In the genomic region with DNA sequence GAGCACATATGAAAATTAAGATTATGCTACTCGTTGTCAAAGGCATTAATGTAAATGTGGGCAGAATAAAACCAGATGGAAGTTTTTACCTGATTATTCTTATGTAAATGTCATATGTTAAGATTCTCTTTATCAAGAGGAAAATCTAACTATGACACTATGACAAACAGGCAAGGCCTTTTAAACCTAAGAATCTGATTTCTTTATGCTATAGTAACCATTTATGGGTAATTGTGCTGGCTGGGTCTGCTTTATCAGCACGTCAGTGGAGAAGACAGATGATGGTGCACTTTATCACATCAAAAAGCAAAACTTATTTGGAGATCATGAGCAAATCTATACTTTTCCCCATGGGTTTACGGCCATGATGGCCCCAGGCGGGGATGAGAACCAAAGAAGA, we compare ENCODE assay signal across 25 cellular contexts.
"Had no signal": no experiment of that assay in that cellular context is flagged by ENCODE, and none has a peak within 500 bp of the region (broad histone marks: within the 10 kb centered on the region; RNA-seq: fewer than 3 reads in every experiment).

No MANE protein-coding gene starts in this region.

- H3K9me3 ChIP-seq: colonic mucosa, esophagus muscularis mucosa, esophagus squamous epithelium, gastrocnemius medialis, gastroesophageal sphincter had no signal

- H3K4me1 ChIP-seq: colonic mucosa, esophagus muscularis mucosa, esophagus squamous epithelium, foreskin keratinocyte, gastrocnemius medialis, gastroesophageal sphincter, heart left ventricle, heart right ventricle had no signal

- ATAC-seq: effector memory CD8-positive, alpha-beta T cell; esophagus mucosa; foreskin keratinocyte; gastrocnemius medialis; gastroesophageal sphincter; heart left ventricle; heart right ventricle had no signal

- H3K4me3 ChIP-seq: colonic mucosa, coronary artery, dorsolateral prefrontal cortex, esophagus muscularis mucosa, esophagus squamous epithelium, gastrocnemius medialis, gastroesophageal sphincter, heart left ventricle, heart right ventricle, hepatocyte had no signal

- H3K4me2 ChIP-seq: hepatocyte had no signal

- H2AFZ ChIP-seq: hepatocyte had no signal

- DNase-seq: colonic mucosa; cortex of kidney; dermis blood vessel endothelial cell; dorsolateral prefrontal cortex; effector CD4-positive, alpha-beta T cell; effector CD8-positive, alpha-beta T cell; effector memory CD4-positive, alpha-beta T cell; effector memory CD8-positive, alpha-beta T cell; endodermal cell; erythroblast; esophagus squamous epithelium; foreskin fibroblast; foreskin keratinocyte; foreskin melanocyte; gastrocnemius medialis; glutamatergic neuron; head of caudate nucleus; heart right ventricle had no signal

- H3K36me3 ChIP-seq: colonic mucosa, esophagus muscularis mucosa, esophagus squamous epithelium, gastrocnemius medialis, gastroesophageal sphincter, heart left ventricle, heart right ventricle had no signal

- H3K27ac ChIP-seq: colonic mucosa, coronary artery, dorsolateral prefrontal cortex, epithelial cell of prostate, esophagus muscularis mucosa, esophagus squamous epithelium, foreskin keratinocyte, gastrocnemius medialis, gastroesophageal sphincter, heart left ventricle, heart right ventricle, hepatocyte had no signal

- H3K79me2 ChIP-seq: hepatocyte had no signal

- H3K27me3 ChIP-seq: colonic mucosa, esophagus muscularis mucosa, esophagus squamous epithelium, foreskin keratinocyte, gastrocnemius medialis, gastroesophageal sphincter, heart left ventricle, heart right ventricle, hepatocyte had no signal
